Comparison of ENCODE assay signal across 44 cellular contexts in the genomic region with DNA sequence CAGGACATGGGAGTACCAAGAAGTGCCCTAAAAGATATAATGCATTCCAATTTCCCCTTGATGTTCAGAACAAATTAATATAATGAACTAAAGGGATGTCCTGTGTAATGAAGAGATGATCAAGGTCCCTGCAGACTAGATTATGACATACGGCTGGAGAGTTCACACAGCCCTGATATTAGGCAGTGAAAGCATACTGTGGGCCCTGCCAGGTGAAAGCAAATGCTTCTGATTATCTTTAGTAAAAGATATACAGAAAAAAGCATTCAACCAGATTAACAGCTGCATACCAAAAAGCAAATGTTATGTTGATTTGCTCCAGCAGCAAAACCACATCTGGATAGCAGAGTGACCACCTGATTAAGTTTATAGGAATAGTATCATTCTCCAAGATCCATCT. TPM values are rescaled to one million over a fixed set of nuclear protein-coding genes. Genes with fewer than 3 reads are reported as not detected.
"Had no signal": no experiment of that assay in that cellular context is flagged by ENCODE, and none has a peak within 500 bp of the region (broad histone marks: within the 10 kb centered on the region; RNA-seq: fewer than 3 reads in every experiment).

No MANE protein-coding gene starts in this region.

- H3K36me3 ChIP-seq: brain microvascular endothelial cell, breast epithelium, cardiac muscle cell had no signal

- H3K27me3 ChIP-seq: adrenal gland, ascending aorta, body of pancreas, brain microvascular endothelial cell, breast epithelium, cardiac muscle cell had no signal

- DNase-seq: activated effector memory CD4-positive, alpha-beta T cell treated with anti-CD3 and anti-CD28 coated beads, Interleukin-2, amount 50 U/mL, for 16 hours; activated effector memory CD4-positive, alpha-beta T cell treated with Interleukin-2 at 50 U/mL for 16 hours; activated gamma-delta T cell; activated gamma-delta T cell treated with Interleukin-2 at 50 U/mL for 16 hours; activated naive CD4-positive, alpha-beta T cell; activated naive CD4-positive, alpha-beta T cell treated with anti-CD3 and anti-CD28 coated beads for 36 hours; activated naive CD4-positive, alpha-beta T cell treated with anti-CD3 and anti-CD28 coated beads, Interleukin-2, amount 10 ng/mL, durations not matched to agents 7 days and 5 days; activated naive CD4-positive, alpha-beta T cell treated with anti-CD3 and anti-CD28 coated beads, Interleukin-2, amount 50 U/mL, for 16 hours; activated naive CD4-positive, alpha-beta T cell treated with Interleukin-2 at 50 U/mL for 16 hours; activated naive CD8-positive, alpha-beta T cell treated with anti-CD3 and anti-CD28 coated beads for 36 hours; activated naive CD8-positive, alpha-beta T cell treated with anti-CD3 and anti-CD28 coated beads, Interleukin-2, amount 10 ng/mL, durations not matched to agents 7 days and 5 days; activated naive CD8-positive, alpha-beta T cell treated with anti-CD3 and anti-CD28 coated beads, Interleukin-2, amount 50 U/mL, for 24 hours; activated T-cell treated with anti-CD3 and anti-CD28 coated beads, Interleukin-2, amount 50 U/mL, for 1 hour; activated T-cell treated with anti-CD3 and anti-CD28 coated beads, Interleukin-2, amount 50 U/mL, for 24 hours; activated T-cell treated with anti-CD3 and anti-CD28 coated beads, Interleukin-2, amount 50 U/mL, for 4 hours; activated T-cell treated with anti-CD3 and anti-CD28 coated beads, Interleukin-2, amount 50 U/mL, for 48 hours; activated T-cell treated with anti-CD3 and anti-CD28 coated beads, Interleukin-2, amount 50 U/mL, for 72 hours; adrenal gland; amniotic stem cell; amygdala; anterior cingulate cortex; aorta; body of pancreas; brain microvascular endothelial cell; caudate nucleus; central memory CD4-positive, alpha-beta T cell; cerebellar nuclear complex had no signal

- H3K9me3 Mint-ChIP-seq: activated naive CD4-positive, alpha-beta T cell treated with anti-CD3 and anti-CD28 coated beads for 36 hours; activated naive CD4-positive, alpha-beta T cell treated with anti-CD3 and anti-CD28 coated beads, Interleukin-2, amount 10 ng/mL, durations not matched to agents 7 days and 5 days; activated naive CD4-positive, alpha-beta T cell treated with anti-CD3 and anti-CD28 coated beads, Interleukin-2, amount 50 U/mL, for 24 hours; activated naive CD4-positive, alpha-beta T cell treated with anti-CD3 and anti-CD28 coated beads, Interleukin-2, amount 50 U/mL, for 72 hours; activated naive CD8-positive, alpha-beta T cell treated with anti-CD3 and anti-CD28 coated beads for 36 hours; activated naive CD8-positive, alpha-beta T cell treated with anti-CD3 and anti-CD28 coated beads, Interleukin-2, amount 10 ng/mL, durations not matched to agents 7 days and 5 days; activated naive CD8-positive, alpha-beta T cell treated with anti-CD3 and anti-CD28 coated beads, Interleukin-2, amount 50 U/mL, for 24 hours; activated T-cell treated with anti-CD3 and anti-CD28 coated beads, Interleukin-2, amount 50 U/mL, for 24 hours; activated T-cell treated with anti-CD3 and anti-CD28 coated beads, Interleukin-2, amount 50 U/mL, for 4 hours; activated T-cell treated with anti-CD3 and anti-CD28 coated beads, Interleukin-2, amount 50 U/mL, for 72 hours; activated T-helper 1 cell treated with anti-CD3 and anti-CD28 coated beads, Interleukin-12 subunit alpha, Interleukin-12 subunit beta, Interleukin-2, Interleukin-4 antibody, amounts not matched to agents 30 ng/mL and 10 ng/mL and 1 ng/mL, durations not matched to agents 14 hours and 24 hours and 36 hours; activated T-helper 17 cell treated with anti-CD3 and anti-CD28 coated beads, Interleukin-2, amount 50 U/mL, for 72 hours; activated T-helper 2 cell treated with anti-CD3 and anti-CD28 coated beads, Interferon-gamma antibody, Interleukin-2, Interleukin-4, amounts not matched to agents 10 μg/mL and 5 μg/mL and 100 μg/mL, durations not matched to agents 14 hours and 24 hours and 36 hours; central memory CD8-positive, alpha-beta T cell had no signal

- H3K9me3 ChIP-seq: adrenal gland, ascending aorta, body of pancreas, breast epithelium had no signal

- H3K4me3 ChIP-seq: adrenal gland, ascending aorta, body of pancreas, breast epithelium, cardiac muscle cell had no signal

- H3K4me3 Mint-ChIP-seq: activated naive CD4-positive, alpha-beta T cell treated with anti-CD3 and anti-CD28 coated beads for 36 hours; activated naive CD4-positive, alpha-beta T cell treated with anti-CD3 and anti-CD28 coated beads, Interleukin-2, amount 10 ng/mL, durations not matched to agents 7 days and 5 days; activated naive CD4-positive, alpha-beta T cell treated with anti-CD3 and anti-CD28 coated beads, Interleukin-2, amount 50 U/mL, for 24 hours; activated naive CD8-positive, alpha-beta T cell; activated naive CD8-positive, alpha-beta T cell treated with anti-CD3 and anti-CD28 coated beads for 36 hours; activated naive CD8-positive, alpha-beta T cell treated with anti-CD3 and anti-CD28 coated beads, Interleukin-2, amount 10 ng/mL, durations not matched to agents 7 days and 5 days; activated naive CD8-positive, alpha-beta T cell treated with anti-CD3 and anti-CD28 coated beads, Interleukin-2, amount 50 U/mL, for 24 hours; activated T-cell treated with anti-CD3 and anti-CD28 coated beads, Interleukin-2, amount 50 U/mL, for 24 hours; activated T-cell treated with anti-CD3 and anti-CD28 coated beads, Interleukin-2, amount 50 U/mL, for 4 hours; activated T-cell treated with anti-CD3 and anti-CD28 coated beads, Interleukin-2, amount 50 U/mL, for 72 hours; activated T-helper 1 cell treated with anti-CD3 and anti-CD28 coated beads, Interleukin-12 subunit alpha, Interleukin-12 subunit beta, Interleukin-2, Interleukin-4 antibody, amounts not matched to agents 30 ng/mL and 10 ng/mL and 1 ng/mL, durations not matched to agents 14 hours and 24 hours and 36 hours; activated T-helper 17 cell treated with anti-CD3 and anti-CD28 coated beads, Interleukin-2, amount 50 U/mL, for 72 hours; brain; central memory CD8-positive, alpha-beta T cell had no signal

- H3K4me1 ChIP-seq: adrenal gland, ascending aorta, body of pancreas, breast epithelium had no signal

- H3K27ac Mint-ChIP-seq: activated naive CD4-positive, alpha-beta T cell treated with anti-CD3 and anti-CD28 coated beads for 36 hours; activated naive CD4-positive, alpha-beta T cell treated with anti-CD3 and anti-CD28 coated beads, Interleukin-2, amount 10 ng/mL, durations not matched to agents 7 days and 5 days; activated naive CD4-positive, alpha-beta T cell treated with anti-CD3 and anti-CD28 coated beads, Interleukin-2, amount 50 U/mL, for 24 hours; activated naive CD4-positive, alpha-beta T cell treated with anti-CD3 and anti-CD28 coated beads, Interleukin-2, amount 50 U/mL, for 72 hours; activated naive CD8-positive, alpha-beta T cell; activated naive CD8-positive, alpha-beta T cell treated with anti-CD3 and anti-CD28 coated beads for 36 hours; activated naive CD8-positive, alpha-beta T cell treated with anti-CD3 and anti-CD28 coated beads, Interleukin-2, amount 10 ng/mL, durations not matched to agents 7 days and 5 days; activated naive CD8-positive, alpha-beta T cell treated with anti-CD3 and anti-CD28 coated beads, Interleukin-2, amount 50 U/mL, for 24 hours; activated T-cell treated with anti-CD3 and anti-CD28 coated beads, Interleukin-2, amount 50 U/mL, for 24 hours; activated T-cell treated with anti-CD3 and anti-CD28 coated beads, Interleukin-2, amount 50 U/mL, for 72 hours; activated T-helper 1 cell treated with anti-CD3 and anti-CD28 coated beads, Interleukin-12 subunit alpha, Interleukin-12 subunit beta, Interleukin-2, Interleukin-4 antibody, amounts not matched to agents 30 ng/mL and 10 ng/mL and 1 ng/mL, durations not matched to agents 14 hours and 24 hours and 36 hours; activated T-helper 17 cell treated with anti-CD3 and anti-CD28 coated beads, Interleukin-2, amount 50 U/mL, for 72 hours; activated T-helper 2 cell treated with anti-CD3 and anti-CD28 coated beads, Interferon-gamma antibody, Interleukin-2, Interleukin-4, amounts not matched to agents 10 μg/mL and 5 μg/mL and 100 μg/mL, durations not matched to agents 14 hours and 24 hours and 36 hours; brain had no signal

- H3K27ac ChIP-seq: adrenal gland, ascending aorta, body of pancreas, brain microvascular endothelial cell, breast epithelium, cardiac muscle cell had no signal

- H3K4me1 Mint-ChIP-seq: activated T-helper 17 cell treated with anti-CD3 and anti-CD28 coated beads, Interleukin-2, amount 50 U/mL, for 72 hours; brain; central memory CD8-positive, alpha-beta T cell had no signal

- H3K27me3 Mint-ChIP-seq: activated naive CD4-positive, alpha-beta T cell treated with anti-CD3 and anti-CD28 coated beads, Interleukin-2, amount 10 ng/mL, durations not matched to agents 7 days and 5 days; activated naive CD4-positive, alpha-beta T cell treated with anti-CD3 and anti-CD28 coated beads, Interleukin-2, amount 50 U/mL, for 24 hours; activated naive CD8-positive, alpha-beta T cell; activated naive CD8-positive, alpha-beta T cell treated with anti-CD3 and anti-CD28 coated beads for 36 hours; activated naive CD8-positive, alpha-beta T cell treated with anti-CD3 and anti-CD28 coated beads, Interleukin-2, amount 10 ng/mL, durations not matched to agents 7 days and 5 days; activated naive CD8-positive, alpha-beta T cell treated with anti-CD3 and anti-CD28 coated beads, Interleukin-2, amount 50 U/mL, for 24 hours; activated T-cell treated with anti-CD3 and anti-CD28 coated beads, Interleukin-2, amount 50 U/mL, for 24 hours; activated T-helper 17 cell treated with anti-CD3 and anti-CD28 coated beads, Interleukin-2, amount 50 U/mL, for 72 hours; brain; central memory CD8-positive, alpha-beta T cell had no signal

RNA-seq across cellular contexts. Expression of a gene that starts 12.1 kb away (rescaled TPM):
- total RNA-seq: activated naive CD4-positive, alpha-beta T cell treated with anti-CD3 and anti-CD28 coated beads for 36 hours; activated naive CD4-positive, alpha-beta T cell treated with anti-CD3 and anti-CD28 coated beads, Interleukin-2, amount 50 U/mL, for 72 hours; activated naive CD8-positive, alpha-beta T cell treated with anti-CD3 and anti-CD28 coated beads for 36 hours; activated naive CD8-positive, alpha-beta T cell treated with anti-CD3 and anti-CD28 coated beads, Interleukin-2, amount 10 ng/mL, durations not matched to agents 7 days and 5 days; activated T-cell treated with anti-CD3 and anti-CD28 coated beads, Interleukin-2, amount 50 U/mL, for 4 hours; activated T-cell treated with anti-CD3 and anti-CD28 coated beads, Interleukin-2, amount 50 U/mL, for 72 hours; activated T-helper 1 cell treated with anti-CD3 and anti-CD28 coated beads, Interleukin-12 subunit alpha, Interleukin-12 subunit beta, Interleukin-2, Interleukin-4 antibody, amounts not matched to agents 30 ng/mL and 10 ng/mL and 1 ng/mL, durations not matched to agents 14 hours and 24 hours and 36 hours; activated T-helper 17 cell treated with anti-CD3 and anti-CD28 coated beads, Interleukin-2, amount 50 U/mL, for 72 hours; activated T-helper 2 cell treated with anti-CD3 and anti-CD28 coated beads, Interferon-gamma antibody, Interleukin-2, Interleukin-4, amounts not matched to agents 10 μg/mL and 5 μg/mL and 100 μg/mL, durations not matched to agents 14 hours and 24 hours and 36 hours; adrenal gland; aorta; ascending aorta; astrocyte; body of pancreas; breast epithelium; bronchial epithelial cell; cardiac muscle cell; cardiac septum; cerebellum; chondrocyte had no signal
- polyA plus RNA-seq: adipose tissue, adrenal gland, aorta, cardiac muscle cell had no signal
